Comparison of ENCODE assay signal across 8 cellular contexts in genomic region chr10:33661580-33662269, GRCh38.
DNase-seq lines count a peak whose midpoint lies in the region; ATAC-seq lines count a peak whose summit lies in the region.

No MANE protein-coding gene starts in this region.

- H3K9ac ChIP-seq in mesenchymal stem cell (ENCODE audit: low read length) = peak overlapping the region; percentile 52

- peak overlapping the region; percentile 33 for H2BK15ac ChIP-seq in mesenchymal stem cell (ENCODE audit: low read depth, poor library complexity, severe bottlenecking)

- no peak overlapping the region for H3K14ac ChIP-seq in mesenchymal stem cell (ENCODE audit: low read length in 2 of 2)

- H3K18ac ChIP-seq in mesenchymal stem cell (ENCODE audit: low read depth in 1 of 2, low read length in 2 of 2) = no peak overlapping the region

- H3K4me1 Mint-ChIP-seq in dendritic cell treated with granulocyte-macrophage colony-stimulating factor and Interleukin-4, amounts not matched to agents 40 ng/mL and 50 ng/mL, for 4 days (ENCODE audit: low read depth) = peaks cover 59% of the 10 kb centered on the region
- H3K4me1 Mint-ChIP-seq in activated CD4-positive, alpha-beta memory T cell treated with anti-CD3 and anti-CD28 coated beads for 36 hours (ENCODE audit: low read depth) = peaks cover 3% of the 10 kb centered on the region
- no peaks in the 10 kb centered on the region for H3K4me1 Mint-ChIP-seq in activated naive CD4-positive, alpha-beta T cell treated with anti-CD3 and anti-CD28 coated beads, Interleukin-2, amount 10 ng/mL, durations not matched to agents 7 days and 5 days

- ATAC-seq in HG03159 (IDR thresholded peaks at IDR 0.05; ENCODE audit: unreplicated experiment) = no peak

- H3K23ac ChIP-seq in mesenchymal stem cell (ENCODE audit: low read length in 2 of 2) = no peak overlapping the region

- H3K4me3 ChIP-seq in mesenchymal stem cell (ENCODE audit: insufficient read depth in 1 of 2, low read depth in 1 of 2, low read length in 2 of 2) = peak overlapping the region in 1 of 2 experiments; percentile 35

- WGBS in mesenchymal stem cell = 74% methylated on average over 15 of the region's 15 CpGs

- no peaks in the 10 kb centered on the region for H3K27me3 Mint-ChIP-seq in dendritic cell treated with granulocyte-macrophage colony-stimulating factor and Interleukin-4, amounts not matched to agents 40 ng/mL and 50 ng/mL, for 4 days
- H3K27me3 Mint-ChIP-seq in activated CD4-positive, alpha-beta memory T cell treated with anti-CD3 and anti-CD28 coated beads for 36 hours = peaks cover 21% of the 10 kb centered on the region
- H3K27me3 Mint-ChIP-seq in activated naive CD4-positive, alpha-beta T cell treated with anti-CD3 and anti-CD28 coated beads, Interleukin-2, amount 10 ng/mL, durations not matched to agents 7 days and 5 days = peaks cover 5% of the 10 kb centered on the region

- peaks cover 10% of the 10 kb centered on the region for H3K36me3 Mint-ChIP-seq in dendritic cell treated with granulocyte-macrophage colony-stimulating factor and Interleukin-4, amounts not matched to agents 40 ng/mL and 50 ng/mL, for 4 days (ENCODE audit: low read depth)
- no peaks in the 10 kb centered on the region for H3K36me3 Mint-ChIP-seq in activated CD4-positive, alpha-beta memory T cell treated with anti-CD3 and anti-CD28 coated beads for 36 hours
- no peaks in the 10 kb centered on the region for H3K36me3 Mint-ChIP-seq in activated naive CD4-positive, alpha-beta T cell treated with anti-CD3 and anti-CD28 coated beads, Interleukin-2, amount 10 ng/mL, durations not matched to agents 7 days and 5 days

- no peak overlapping the region for H2AK5ac ChIP-seq in mesenchymal stem cell (ENCODE audit: low read length, severe bottlenecking)

- DNase-seq in DMS 273 (lab: John Stamatoyannopoulos, UW; ENCODE audit: unreplicated experiment) (peak; percentile 95), NCI-H510A treated with DMSO at 0.1 percent for 48 hours (lab: John Stamatoyannopoulos, UW) (peak; percentile 78), mesenchymal stem cell (no peak), LoVo (ENCODE audit: low spot score) (no peak)
- DNase-seq in activated CD4-positive, alpha-beta memory T cell treated with anti-CD3 and anti-CD28 coated beads for 36 hours = no peak
- DNase-seq in activated naive CD4-positive, alpha-beta T cell treated with anti-CD3 and anti-CD28 coated beads, Interleukin-2, amount 10 ng/mL, durations not matched to agents 7 days and 5 days = no peak

- no peak overlapping the region for H4K91ac ChIP-seq in mesenchymal stem cell (ENCODE audit: low read length)

- peaks cover 9% of the 10 kb centered on the region for H3K9me3 Mint-ChIP-seq in dendritic cell treated with granulocyte-macrophage colony-stimulating factor and Interleukin-4, amounts not matched to agents 40 ng/mL and 50 ng/mL, for 4 days
- peaks cover 11% of the 10 kb centered on the region for H3K9me3 Mint-ChIP-seq in activated CD4-positive, alpha-beta memory T cell treated with anti-CD3 and anti-CD28 coated beads for 36 hours
- peaks cover 6% of the 10 kb centered on the region for H3K9me3 Mint-ChIP-seq in activated naive CD4-positive, alpha-beta T cell treated with anti-CD3 and anti-CD28 coated beads, Interleukin-2, amount 10 ng/mL, durations not matched to agents 7 days and 5 days

- no peaks in the 10 kb centered on the region for H3K79me1 ChIP-seq in mesenchymal stem cell (replicated peaks; ENCODE audit: low read length, poor library complexity, severe bottlenecking)

- H3K4ac ChIP-seq in mesenchymal stem cell (ENCODE audit: low read depth in 1 of 2, low read length in 2 of 2) = no peak overlapping the region

- POLR2A ChIA-PET in activated CD4-positive, alpha-beta memory T cell treated with anti-CD3 and anti-CD28 coated beads for 36 hours (lab: Charles Lee) = no interaction called here

- H3K4me1 ChIP-seq in mesenchymal stem cell (ENCODE audit: control insufficient read depth, insufficient read depth, low read depth, low read length) = no peaks in the 10 kb centered on the region

- H2AFZ ChIP-seq in mesenchymal stem cell (ENCODE audit: low read depth, low read length) = no peak overlapping the region

- H3K36me3 ChIP-seq in mesenchymal stem cell (ENCODE audit: control insufficient read depth in 1 of 2, insufficient read depth in 2 of 2, low read depth in 1 of 2, low read length in 2 of 2) = no peaks in the 10 kb centered on the region

- intact Hi-C loops in dendritic cell treated with granulocyte-macrophage colony-stimulating factor and Interleukin-4, amounts not matched to agents 40 ng/mL and 50 ng/mL, for 4 days (cut with micrococcal nuclease) = loop anchor here (5.0 kb wide), 2 partner anchors 89 to 329 kb away; partner anchors contain the start of gene NRP1
- intact Hi-C loops in activated CD4-positive, alpha-beta memory T cell treated with anti-CD3 and anti-CD28 coated beads for 36 hours (cut with micrococcal nuclease) = no loop called here

- no peak overlapping the region for H2BK5ac ChIP-seq in mesenchymal stem cell (ENCODE audit: low read depth, low read length, poor library complexity, severe bottlenecking)

- H3K9me3 ChIP-seq in mesenchymal stem cell (ENCODE audit: control insufficient read depth, low read length) = peaks cover 5% of the 10 kb centered on the region

- peak overlapping the region; percentile 97 for H3K27ac Mint-ChIP-seq in dendritic cell treated with granulocyte-macrophage colony-stimulating factor and Interleukin-4, amounts not matched to agents 40 ng/mL and 50 ng/mL, for 4 days
- no peak overlapping the region for H3K27ac Mint-ChIP-seq in activated CD4-positive, alpha-beta memory T cell treated with anti-CD3 and anti-CD28 coated beads for 36 hours
- no peak overlapping the region for H3K27ac Mint-ChIP-seq in activated naive CD4-positive, alpha-beta T cell treated with anti-CD3 and anti-CD28 coated beads, Interleukin-2, amount 10 ng/mL, durations not matched to agents 7 days and 5 days

- H3K4me3 Mint-ChIP-seq in dendritic cell treated with granulocyte-macrophage colony-stimulating factor and Interleukin-4, amounts not matched to agents 40 ng/mL and 50 ng/mL, for 4 days = peak overlapping the region; percentile 44
- no peak overlapping the region for H3K4me3 Mint-ChIP-seq in activated CD4-positive, alpha-beta memory T cell treated with anti-CD3 and anti-CD28 coated beads for 36 hours
- no peak overlapping the region for H3K4me3 Mint-ChIP-seq in activated naive CD4-positive, alpha-beta T cell treated with anti-CD3 and anti-CD28 coated beads, Interleukin-2, amount 10 ng/mL, durations not matched to agents 7 days and 5 days

- H3K27me3 ChIP-seq in mesenchymal stem cell (ENCODE audit: control insufficient read depth in 1 of 2, insufficient read depth in 1 of 2, low read length in 2 of 2) = no peaks in the 10 kb centered on the region

- H2BK12ac ChIP-seq in mesenchymal stem cell (ENCODE audit: low read length in 2 of 2) = no peak overlapping the region

- H2BK120ac ChIP-seq in mesenchymal stem cell (ENCODE audit: low read depth, low read length) = no peak overlapping the region

- no peak overlapping the region for H3K27ac ChIP-seq in mesenchymal stem cell (ENCODE audit: low read length, poor library complexity, severe bottlenecking)

- H4K8ac ChIP-seq in mesenchymal stem cell (ENCODE audit: low read length) = peak overlapping the region; percentile 20

- CTCF ChIA-PET in activated CD4-positive, alpha-beta memory T cell treated with anti-CD3 and anti-CD28 coated beads for 36 hours (lab: Charles Lee) = no interaction called here
- CTCF ChIA-PET in activated naive CD4-positive, alpha-beta T cell treated with anti-CD3 and anti-CD28 coated beads, Interleukin-2, amount 10 ng/mL, durations not matched to agents 7 days and 5 days (lab: Charles Lee) = no interaction called here

- H3K4me2 ChIP-seq in mesenchymal stem cell (ENCODE audit: low read length, poor library complexity, severe bottlenecking) = no peak overlapping the region

Comparison
In these comparisons a context has a peak if more than half of its experiments do, and no peak if none do; other contexts are left out.
1. DNase-seq: peak in DMS 273 (single experiment) and NCI-H510A treated with DMSO at 0.1 percent for 48 hours (single experiment); none in mesenchymal stem cell (single experiment), activated CD4-positive, alpha-beta memory T cell treated with anti-CD3 and anti-CD28 coated beads for 36 hours (single experiment), activated naive CD4-positive, alpha-beta T cell treated with anti-CD3 and anti-CD28 coated beads, Interleukin-2, amount 10 ng/mL, durations not matched to agents 7 days and 5 days (single experiment) and LoVo (single experiment).